8 cellular contexts compared by ENCODE assay signal in genomic region chr2:113979172-113980128, GRCh38.
A peak's percentile ranks its signal among the peaks of the same experiment; 100 is the strongest.
DNase-seq lines count a peak whose midpoint lies in the region; ATAC-seq and TF ChIP-seq lines count a peak whose summit lies in the region.

No MANE protein-coding gene starts in this region.

- no peaks in the 10 kb centered on the region for H3K27me3 Mint-ChIP-seq in activated B cell treated with CpG ODN at 0.5 μM for 24 hours

- WGBS in smooth muscle cell (ENCODE audit: low lambda C conversion rate): 93% methylated on average over 79 of the region's 94 CpGs

- H3K27me3 ChIP-seq in DND-41 (ENCODE audit: insufficient read depth, low read length, poor library complexity) (no peaks in the 10 kb centered on the region), colonic mucosa (no peaks in the 10 kb centered on the region), smooth muscle cell (ENCODE audit: low read depth) (no peaks in the 10 kb centered on the region)

- peaks cover 7% of the 10 kb centered on the region for H3F3A ChIP-seq in smooth muscle cell (ENCODE audit: low read depth)

- no peak overlapping the region for H3K4me2 ChIP-seq in DND-41 (ENCODE audit: insufficient read depth, low read length)
- H3K4me2 ChIP-seq in smooth muscle cell: no peak overlapping the region

- H3K36me3 ChIP-seq in DND-41 (ENCODE audit: insufficient read depth, low read length): no peaks in the 10 kb centered on the region
- H3K36me3 ChIP-seq in colonic mucosa: no peaks in the 10 kb centered on the region
- no peaks in the 10 kb centered on the region for H3K36me3 ChIP-seq in smooth muscle cell (ENCODE audit: low read depth)

- H2AFZ ChIP-seq in DND-41 (ENCODE audit: low read depth, low read length) (no peak overlapping the region), smooth muscle cell (ENCODE audit: low read depth) (no peak overlapping the region)

- CTCF ChIA-PET in activated B cell treated with CpG ODN at 0.5 μM for 24 hours (lab: Charles Lee): interaction anchor here (1.1 to 1.4 kb wide), 3 partner anchors 10 to 223 kb away, joined by 3 to 5 read pairs (median 4); partner anchors contain the start of gene SLC35F5

- no peak overlapping the region for H3K27ac Mint-ChIP-seq in activated B cell treated with CpG ODN at 0.5 μM for 24 hours

- no peaks in the 10 kb centered on the region for H3K9me3 ChIP-seq in DND-41 (ENCODE audit: insufficient read depth, low read length, severe bottlenecking)
- H3K9me3 ChIP-seq in colonic mucosa: no peaks in the 10 kb centered on the region
- no peaks in the 10 kb centered on the region for H3K9me3 ChIP-seq in smooth muscle cell (replicated peaks; ENCODE audit: low read depth)

- H3K27ac ChIP-seq in DND-41 (ENCODE audit: low read length) (no peak overlapping the region), colonic mucosa (no peak overlapping the region), smooth muscle cell (ENCODE audit: low read depth) (no peak overlapping the region), caudate nucleus (ENCODE audit: low read depth, low read length) (no peak overlapping the region)

- H3K4me3 Mint-ChIP-seq in activated B cell treated with CpG ODN at 0.5 μM for 24 hours: no peak overlapping the region

- peaks cover 31% of the 10 kb centered on the region for H3K36me3 Mint-ChIP-seq in activated B cell treated with CpG ODN at 0.5 μM for 24 hours (ENCODE audit: low read depth)

- H3K4me3 ChIP-seq in DND-41 (ENCODE audit: low read depth in 1 of 2, low read length in 2 of 2) (no peak overlapping the region), colonic mucosa (no peak overlapping the region), smooth muscle cell (no peak overlapping the region)

- peaks cover 2% of the 10 kb centered on the region for H3K4me1 Mint-ChIP-seq in activated B cell treated with CpG ODN at 0.5 μM for 24 hours

- peak; percentile 62 for TF ChIP-seq CTCF in DND-41 (IDR thresholded peaks at IDR 0.05; ENCODE audit: borderline replicate concordance, extremely low read depth, low read length, poor library complexity, severe bottlenecking)
- TF ChIP-seq CTCF in activated B cell treated with CpG ODN at 0.5 μM for 24 hours (IDR thresholded peaks at IDR 0.05): peak; percentile 55
- TF ChIP-seq CTCF in colonic mucosa (IDR thresholded peaks at IDR 0.05): peak; percentile 19
- peak; percentile 70 for TF ChIP-seq CTCF in smooth muscle cell (IDR thresholded peaks at IDR 0.05; ENCODE audit: borderline replicate concordance, insufficient read depth, poor library complexity, severe bottlenecking)

- peak; percentile 9 for DNase-seq in DND-41
- peak; percentile 49 for DNase-seq in activated B cell treated with CpG ODN at 0.5 μM for 24 hours
- no peak for DNase-seq in colonic mucosa
- no peak for DNase-seq in smooth muscle cell (lab: John Stamatoyannopoulos, UW; ENCODE audit: unreplicated experiment)
- DNase-seq in caudate nucleus (lab: John Stamatoyannopoulos, UW): no peak
- DNase-seq in HK-2 (ENCODE audit: unreplicated experiment): no peak
- DNase-seq in Ammon's horn (ENCODE audit: low spot score): no peak
- no peak for DNase-seq in NCI-H187 (lab: John Stamatoyannopoulos, UW)

- POLR2A ChIA-PET in activated B cell treated with CpG ODN at 0.5 μM for 24 hours (lab: Charles Lee): interaction anchor here (0.6 to 1.6 kb wide), 2 partner anchors 13 to 1366 kb away, joined by 3 to 4 read pairs; no protein-coding TSS in a partner anchor

- H3K9me3 Mint-ChIP-seq in activated B cell treated with CpG ODN at 0.5 μM for 24 hours: peaks cover 2% of the 10 kb centered on the region

- intact Hi-C loops in activated B cell treated with CpG ODN at 0.5 μM for 24 hours (cut with micrococcal nuclease): no loop called here
- intact Hi-C loops in colonic mucosa (cut with DNase I): loop anchor here (5.0 kb wide), 1 partner anchor 573 kb away; no protein-coding TSS in a partner anchor

- H3K4me1 ChIP-seq in DND-41 (ENCODE audit: insufficient read depth, low read length): no peaks in the 10 kb centered on the region
- H3K4me1 ChIP-seq in colonic mucosa: no peaks in the 10 kb centered on the region
- no peaks in the 10 kb centered on the region for H3K4me1 ChIP-seq in smooth muscle cell (ENCODE audit: low read depth)

- H3K79me2 ChIP-seq in DND-41 (ENCODE audit: insufficient read depth, low read length) (no peaks in the 10 kb centered on the region), smooth muscle cell (ENCODE audit: low read depth) (no peaks in the 10 kb centered on the region)

- ATAC-seq in DND-41 (ENCODE audit: insufficient read depth, low read depth) (no peak), activated B cell treated with CpG ODN at 0.5 μM for 24 hours (ENCODE audit: low read depth) (peak; percentile 54)

- H3K9ac ChIP-seq in DND-41 (ENCODE audit: low read depth, low read length) (no peak overlapping the region), colonic mucosa (ENCODE audit: low read depth in 2 of 2, low read length in 2 of 2) (no peak overlapping the region), smooth muscle cell (ENCODE audit: low read depth) (no peak overlapping the region)

- H4K20me1 ChIP-seq in DND-41 (ENCODE audit: insufficient read depth, low read length) (no peaks in the 10 kb centered on the region), smooth muscle cell (ENCODE audit: low read depth) (no peaks in the 10 kb centered on the region)

Comparison
In these comparisons a context has a peak if more than half of its experiments do, and no peak if none do; other contexts are left out.
1. DNase-seq: peak in DND-41 (single experiment) and activated B cell treated with CpG ODN at 0.5 μM for 24 hours (single experiment); none in colonic mucosa (single experiment), smooth muscle cell (single experiment), caudate nucleus (0 of 61), HK-2 (single experiment), Ammon's horn (single experiment) and NCI-H187 (0 of 2).
2. CTCF ChIP-seq: peak in every context shown above with its lines; median percentile 70 in smooth muscle cell; 62 in DND-41; 55 in activated B cell treated with CpG ODN at 0.5 μM for 24 hours; 19 in colonic mucosa.